In genomic region chr11:44624761-44625221, GRCh38 we compare ENCODE assay signal across 13 cellular contexts. TPM values are rescaled to one million over a fixed set of nuclear protein-coding genes. Genes with fewer than 3 reads are reported as not detected.
A peak's percentile ranks its signal among the peaks of the same experiment; 100 is the strongest.
DNase-seq lines count a peak whose midpoint lies in the region; ATAC-seq, FAIRE-seq and TF ChIP-seq lines count a peak whose summit lies in the region.
"Had no signal": no experiment of that assay in that cellular context is flagged by ENCODE, and none has a peak within 500 bp of the region (broad histone marks: within the 10 kb centered on the region; RNA-seq: fewer than 3 reads in every experiment).

No MANE protein-coding gene starts in this region.

- peaks cover 56% of the 10 kb centered on the region for H3K4me1 Mint-ChIP-seq in neural progenitor cell

- peak overlapping the region; percentile 46 for H3K27ac Mint-ChIP-seq in neural progenitor cell

- no peak for FAIRE-seq in HepG2 (lab: Jason Lieb, UNC)

- CTCF ChIA-PET in HepG2 (lab: Yijun Ruan, JAX; ENCODE audit: low intra/inter-chr PET ratio, low total read pairs): no interaction called here

- H3K9me3 Mint-ChIP-seq in neural progenitor cell: peaks cover 3% of the 10 kb centered on the region

- no peak for TF ChIP-seq RAD21 in HepG2 (CRISPR knock-in tag; IDR thresholded peaks at IDR 0.05)

- H3K27ac ChIP-seq in right atrium auricular region (no peak overlapping the region), neural progenitor cell (no peak overlapping the region), vagina (no peak overlapping the region), psoas muscle (no peak overlapping the region), HepG2 (ENCODE audit: extremely low read length, insufficient read depth, low read length) (no peak overlapping the region)

- no peaks in the 10 kb centered on the region for H3K9me3 ChIP-seq in right atrium auricular region
- no peaks in the 10 kb centered on the region for H3K9me3 ChIP-seq in neural progenitor cell (ENCODE audit: low read depth)
- no peaks in the 10 kb centered on the region for H3K9me3 ChIP-seq in vagina
- no peaks in the 10 kb centered on the region for H3K9me3 ChIP-seq in psoas muscle
- no peaks in the 10 kb centered on the region for H3K9me3 ChIP-seq in HepG2 (ENCODE audit: low read length)
- H3K9me3 ChIP-seq: HAP-1 had no signal

- no peak overlapping the region for H2AFZ ChIP-seq in neural progenitor cell (replicated peaks)
- no peak overlapping the region for H2AFZ ChIP-seq in HepG2 (ENCODE audit: low read length)

- peaks cover 3% of the 10 kb centered on the region for H3K36me3 Mint-ChIP-seq in neural progenitor cell

- no peak for TF ChIP-seq EP300 in HepG2 (IDR thresholded peaks at IDR 0.05; ENCODE audit: low read depth in 2 of 2, low read length in 2 of 2)
- TF ChIP-seq EP300 in HepG2 (CRISPR knock-in tag; IDR thresholded peaks at IDR 0.05; ENCODE audit: borderline replicate concordance): no peak

- POLR2A ChIA-PET in HepG2 (lab: Yijun Ruan, JAX): no interaction called here

- H3K27me3 ChIP-seq in right atrium auricular region (no peaks in the 10 kb centered on the region), neural progenitor cell (no peaks in the 10 kb centered on the region), vagina (no peaks in the 10 kb centered on the region), psoas muscle (ENCODE audit: insufficient read depth in 3 of 3, low read length in 2 of 3) (no peaks in the 10 kb centered on the region), HepG2 (ENCODE audit: control insufficient read depth in 1 of 2, insufficient read depth in 2 of 2, low read length in 2 of 2) (peaks cover 3 to 6% of the 10 kb centered on the region in 2 experiments; a peak in 2 of 5 replicates)

- intact Hi-C loops in left ventricle myocardium superior (cut with micrococcal nuclease) (loop anchor here (5.0 kb wide), 1 partner anchor 288 kb away; no protein-coding TSS in a partner anchor), vagina (cut with DNase I) (loop anchor here (10.0 kb wide), 1 partner anchor 100 kb away; the partner anchor contains the start of gene TSPAN18), psoas muscle (cut with DNase I) (loop anchor here (5.0 kb wide), 5 partner anchors 148 to 483 kb away; no protein-coding TSS in a partner anchor), HepG2 (cut with micrococcal nuclease; ENCODE audit: unreplicated experiment) (loop anchor here (5.0 kb wide), 1 partner anchor 153 kb away; no protein-coding TSS in a partner anchor)

- WGBS in psoas muscle, 3 donors: 95 to 98% (median 96%) methylated on average over 4 of the region's 4 CpGs
- WGBS in HepG2 (ENCODE audit: low lambda C conversion rate): 0% methylated on average over 2 of the region's 4 CpGs

- in situ Hi-C loops in HepG2 (cut with HindIII; ENCODE audit: extremely low pct_ligation_motif_present, low pct_unique_long_range_greater_than_20kb): loop anchor here (5.0 to 10.0 kb wide), 2 partner anchors 140 to 288 kb away; no protein-coding TSS in a partner anchor

- H3K79me2 ChIP-seq in neural progenitor cell (ENCODE audit: low read depth) (no peaks in the 10 kb centered on the region), HepG2 (ENCODE audit: insufficient read depth, low read length) (no peaks in the 10 kb centered on the region)

- H3K4me3 ChIP-seq in right atrium auricular region (no peak overlapping the region), neural progenitor cell (no peak overlapping the region), vagina (no peak overlapping the region), psoas muscle (no peak overlapping the region), HepG2 (replicated peaks in 1 of 3; ENCODE audit: insufficient read depth in 1 of 3, low read depth in 2 of 3, low read length in 3 of 3) (no peak overlapping the region)
- H3K4me3 ChIP-seq: HAP-1 had no signal

- H3K4me1 ChIP-seq in right atrium auricular region (peaks cover 0 to 47% of the 10 kb centered on the region in 2 donors), neural progenitor cell (peaks cover 3% of the 10 kb centered on the region), vagina (peaks cover 16% of the 10 kb centered on the region), psoas muscle (peaks cover 17% of the 10 kb centered on the region), HepG2 (ENCODE audit: insufficient read depth, low read length) (no peaks in the 10 kb centered on the region)
- H3K4me1 ChIP-seq: HAP-1 had no signal

- DNase-seq in right atrium auricular region (ENCODE audit: low spot score) (peak; percentile 40), left ventricle myocardium superior (no peak), amniotic epithelial cell (ENCODE audit: low read depth) (peak; percentile 72), neural progenitor cell (ENCODE audit: low spot score) (no peak), vagina (ENCODE audit: extremely low spot score in 2 of 2) (peak; percentile 61 to 62), psoas muscle (no peak), HepG2 (ENCODE audit: low spot score) (no peak), SKM-1 treated with dmso at 0.1 percent for 144 hours (lab: John Stamatoyannopoulos, UW; ENCODE audit: unreplicated experiment) (no peak)
- DNase-seq: amygdala; C1 segment of cervical spinal cord; stimulated activated CD4-positive, alpha-beta T cell treated with anti-CD3 and anti-CD28 coated beads, Interleukin-4, amount 100 ng/mL, for 1 hour had no signal

- TF ChIP-seq POLR2A in vagina (IDR thresholded peaks at IDR 0.05): no peak
- TF ChIP-seq POLR2A in HepG2 (IDR thresholded peaks at IDR 0.05; ENCODE audit: insufficient read depth in 1 of 2, low read depth in 2 of 2, low read length in 2 of 2): no peak

- H4K20me1 ChIP-seq in neural progenitor cell (ENCODE audit: low read depth) (no peaks in the 10 kb centered on the region), HepG2 (ENCODE audit: insufficient read depth, low read length) (no peaks in the 10 kb centered on the region)

- BruUV-seq in HepG2 (replicated peaks; lab: Mats Ljungman, UMichigan): no TSS peak

- no peaks in the 10 kb centered on the region for H3F3A ChIP-seq in neural progenitor cell (ENCODE audit: low read depth)

- ATAC-seq in left ventricle myocardium superior (no peak), psoas muscle (no peak), HepG2 (no peak)
- ATAC-seq: SK-N-SH treated with all-trans-retinoic acid at 6 μM for 48 hours had no signal

- H3K36me3 ChIP-seq in right atrium auricular region: no peaks in the 10 kb centered on the region
- H3K36me3 ChIP-seq in neural progenitor cell: no peaks in the 10 kb centered on the region
- no peaks in the 10 kb centered on the region for H3K36me3 ChIP-seq in vagina
- no peaks in the 10 kb centered on the region for H3K36me3 ChIP-seq in psoas muscle (ENCODE audit: insufficient read depth in 1 of 2, low read depth in 1 of 2)
- H3K36me3 ChIP-seq in HepG2 (replicated peaks in 1 of 2; ENCODE audit: control insufficient read depth in 1 of 2, insufficient read depth in 2 of 2, low read length in 2 of 2): no peaks in the 10 kb centered on the region
- H3K36me3 ChIP-seq: HAP-1 had no signal

- no peak overlapping the region for H3K4me3 Mint-ChIP-seq in neural progenitor cell

- H3K4me2 ChIP-seq in neural progenitor cell: no peak overlapping the region
- H3K4me2 ChIP-seq in HepG2 (ENCODE audit: low read depth, low read length): no peak overlapping the region

- H3K9ac ChIP-seq in neural progenitor cell (no peak overlapping the region), HepG2 (ENCODE audit: insufficient read depth, low read depth, low read length) (no peak overlapping the region)

- H3K27me3 Mint-ChIP-seq in neural progenitor cell (ENCODE audit: insufficient read depth, low read depth): peaks cover 21% of the 10 kb centered on the region

- no peak for TF ChIP-seq CTCF in right atrium auricular region (IDR thresholded peaks at IDR 0.05)
- TF ChIP-seq CTCF in neural progenitor cell (IDR thresholded peaks at IDR 0.05): no peak
- TF ChIP-seq CTCF in vagina (IDR thresholded peaks at IDR 0.05): no peak
- no peak for TF ChIP-seq CTCF in psoas muscle (IDR thresholded peaks at IDR 0.05)
- TF ChIP-seq CTCF in HepG2 (CRISPR knock-in tag; IDR thresholded peaks at IDR 0.05): no peak

TF ChIP-seq in HepG2, 621 proteins besides CTCF, POLR2A, EP300 and RAD21 (continues in another document):
- TF ChIP-seq NFE2L1 (CRISPR knock-in tag; IDR thresholded peaks at IDR 0.05; ENCODE audit: borderline replicate concordance) (no peak), SCMH1 (CRISPR knock-in tag; IDR thresholded peaks at IDR 0.05; ENCODE audit: borderline replicate concordance) (no peak), SALL1 (CRISPR knock-in tag; IDR thresholded peaks at IDR 0.05) (no peak), ZNF713 (CRISPR knock-in tag; IDR thresholded peaks at IDR 0.05) (no peak), HNF4G (IDR thresholded peaks at IDR 0.05; ENCODE audit: borderline replicate concordance, low read depth, low read length) (no peak), HNF4G (CRISPR knock-in tag; IDR thresholded peaks at IDR 0.05; ENCODE audit: borderline replicate concordance, low read depth) (no peak)

RNA-seq across cellular contexts. Expression of gene CD82, which starts 59.3 kb away (rescaled TPM):
- total RNA-seq in right atrium auricular region (10 to 100 TPM in 1 of 2 donors, 1 to 10 TPM in 1; 6.8 to 17.7 TPM), left ventricle myocardium superior (58.0 TPM), neural progenitor cell (ENCODE audit: low replicate concordance) (8.8 and 16.2 TPM in 2 replicates), vagina (91.6 TPM), psoas muscle (100 to 1,000 TPM in 1 of 4 donors, 10 to 100 TPM in 3; 25.9 to 162 (median 50.2) TPM), HepG2 (2016; rRNA removed; fragmentation: Illumina TruSeq; extraction: Trizol) (not detected in 2 replicates)
- polyA plus RNA-seq in psoas muscle (10 to 100 TPM; 13.3 to 22.1 (median 13.7) TPM), HepG2 (2011; rRNA removed) (0.05 and 0.24 TPM in 2 replicates)
- not detected in 2 replicates for total RNA-seq in HepG2 (2016; cell fraction: cytosol; rRNA removed; fragmentation: Illumina TruSeq; extraction: Trizol; ENCODE audit: low read depth)
- total RNA-seq in HepG2 (2016; cell fraction: insoluble cytoplasmic fraction; rRNA removed; fragmentation: Illumina TruSeq; extraction: Trizol): not detected in 2 replicates
- total RNA-seq in HepG2 (2016; cell fraction: membrane; rRNA removed; fragmentation: Illumina TruSeq; extraction: Trizol): not detected in 2 replicates
- not detected in 2 replicates for total RNA-seq in HepG2 (2016; cell fraction: nucleus; rRNA removed; fragmentation: Illumina TruSeq; extraction: Trizol)
- 0.13 and 0.16 TPM in 2 replicates for polyA plus RNA-seq in HepG2 (2011; cell fraction: cytosol; rRNA removed)
- 0.33 TPM in 1 of 2 replicates, not detected in the other for polyA plus RNA-seq in HepG2 (2011; cell fraction: nucleus; rRNA removed)
- polyA plus RNA-seq in HepG2 (2012): 0.19 TPM in 1 of 2 replicates, not detected in the other
- not detected in 2 replicates for polyA plus RNA-seq in HepG2 (2016; cell fraction: cytosol; fragmentation: Illumina TruSeq; extraction: Trizol; ENCODE audit: low read depth)
- polyA plus RNA-seq in HepG2 (2016; cell fraction: insoluble cytoplasmic fraction; fragmentation: Illumina TruSeq; extraction: Trizol; ENCODE audit: low read depth): not detected in 2 replicates
- polyA plus RNA-seq in HepG2 (2016; cell fraction: membrane; fragmentation: Illumina TruSeq; extraction: Trizol; ENCODE audit: low read depth): not detected in 2 replicates
- not detected in 2 replicates for polyA plus RNA-seq in HepG2 (2016; cell fraction: nucleus; fragmentation: Illumina TruSeq; extraction: Trizol; ENCODE audit: insufficient read depth, low read depth)
- polyA minus RNA-seq in HepG2 (2011; rRNA and poly(A)+ RNA removed; ENCODE audit: low replicate concordance): 0.52 and 13.0 TPM in 2 replicates
- not detected in 2 replicates for polyA minus RNA-seq in HepG2 (2011; cell fraction: cytosol; rRNA and poly(A)+ RNA removed)
- polyA minus RNA-seq in HepG2 (2011; cell fraction: nucleus; rRNA and poly(A)+ RNA removed): not detected in 2 replicates

Comparison
In these comparisons a context has a peak if more than half of its experiments do, and no peak if none do; other contexts are left out.
1. DNase-seq: peak in right atrium auricular region (single experiment), amniotic epithelial cell (single experiment) and vagina (2 of 2); none in left ventricle myocardium superior (single experiment), neural progenitor cell (single experiment), psoas muscle (0 of 2), HepG2 (single experiment) and SKM-1 treated with dmso at 0.1 percent for 144 hours (single experiment).